ENCODE assay signal across 9 cellular contexts in the genomic region with DNA sequence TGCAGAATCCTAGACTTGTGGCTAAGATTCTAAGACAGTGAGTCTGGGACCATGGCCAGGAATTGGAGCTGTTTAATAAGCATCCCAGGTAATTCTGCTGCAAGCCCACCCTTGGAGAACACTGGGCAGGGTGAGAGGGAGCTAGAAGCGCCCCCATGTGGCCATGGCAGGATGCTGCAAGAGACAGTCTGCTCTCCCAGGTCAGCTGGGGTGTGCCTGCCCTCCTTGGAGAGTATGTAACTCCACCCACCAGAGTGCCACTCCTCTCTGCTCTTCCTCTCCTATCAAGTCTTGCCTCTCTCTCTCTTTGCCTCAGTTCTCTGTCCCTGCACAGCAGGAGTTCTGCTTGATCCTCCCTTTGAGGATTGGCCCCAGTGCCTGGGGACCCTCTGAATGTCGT. TPM values are rescaled to one million over a fixed set of nuclear protein-coding genes. Genes with fewer than 3 reads are reported as not detected.
DNase-seq lines count a peak whose midpoint lies in the region; ATAC-seq and TF ChIP-seq lines count a peak whose summit lies in the region.
"Had no signal": no experiment of that assay in that cellular context is flagged by ENCODE, and none has a peak within 500 bp of the region (broad histone marks: within the 10 kb centered on the region; RNA-seq: fewer than 3 reads in every experiment).

No MANE protein-coding gene starts in this region.

- WGBS in testis, 2 donors, result 16 to 48% methylated on average over 2 of the region's 2 CpGs

- peaks cover 12% of the 10 kb centered on the region for H3K27me3 Mint-ChIP-seq in activated T-cell treated with anti-CD3 and anti-CD28 coated beads, Interleukin-2, amount 50 U/mL, for 24 hours

- H3K27ac Mint-ChIP-seq in activated T-cell treated with anti-CD3 and anti-CD28 coated beads, Interleukin-2, amount 50 U/mL, for 24 hours, result no peak overlapping the region
- H3K27ac Mint-ChIP-seq: T-helper 1 cell treated with Interleukin-12 subunit alpha and Interleukin-12 subunit beta and Interleukin-4 antibody, amounts not matched to agents 30 μg/mL and 1 μg/mL, for 36 hours had no signal

- TF ChIP-seq CTCF in fibroblast of villous mesenchyme (IDR thresholded peaks at IDR 0.05; ENCODE audit: insufficient read depth, low read depth, low read length), result peak; percentile 85
- peak; percentile 33 to 60 (median 59) for TF ChIP-seq CTCF in testis (IDR thresholded peaks at IDR 0.05)

- H3K27me3 ChIP-seq in testis, result no peaks in the 10 kb centered on the region

- H3K9me3 Mint-ChIP-seq in activated T-cell treated with anti-CD3 and anti-CD28 coated beads, Interleukin-2, amount 50 U/mL, for 24 hours, result no peaks in the 10 kb centered on the region
- H3K9me3 Mint-ChIP-seq: T-helper 1 cell treated with Interleukin-12 subunit alpha and Interleukin-12 subunit beta and Interleukin-4 antibody, amounts not matched to agents 30 μg/mL and 1 μg/mL, for 36 hours had no signal

- no peak for TF ChIP-seq POLR2A in testis (IDR thresholded peaks at IDR 0.05)

- no peak overlapping the region for H3K4me3 ChIP-seq in fibroblast of villous mesenchyme (ENCODE audit: low read depth, low read length)
- H3K4me3 ChIP-seq in testis, result no peak overlapping the region

- DNase-seq in activated T-cell treated with anti-CD3 and anti-CD28 coated beads, Interleukin-2, amount 50 U/mL, for 48 hours, result peak; percentile 19 to 36
- no peak for DNase-seq in activated T-cell treated with anti-CD3 and anti-CD28 coated beads, Interleukin-2, amount 50 U/mL, for 24 hours
- peak; percentile 45 for DNase-seq in NCI-H82 treated with DMSO at 0.1 percent for 48 hours (lab: John Stamatoyannopoulos, UW; ENCODE audit: unreplicated experiment)
- DNase-seq in fibroblast of villous mesenchyme (ENCODE audit: low read depth), result peak; percentile 57
- DNase-seq in testis, result peak; percentile 65

- H3K36me3 ChIP-seq in testis (ENCODE audit: low read depth, missing control alignments), result no peaks in the 10 kb centered on the region

- ATAC-seq in HG02885 (IDR thresholded peaks at IDR 0.05; ENCODE audit: poor library complexity, unreplicated experiment) (no peak), GM19324 (IDR thresholded peaks at IDR 0.05; ENCODE audit: low FRiP score, unreplicated experiment) (no peak), GM19395 (IDR thresholded peaks at IDR 0.05; ENCODE audit: unreplicated experiment) (no peak)

- no peaks in the 10 kb centered on the region for H3K4me1 Mint-ChIP-seq in activated T-cell treated with anti-CD3 and anti-CD28 coated beads, Interleukin-2, amount 50 U/mL, for 24 hours (ENCODE audit: low read depth)

- no peak overlapping the region for H3K27ac ChIP-seq in testis

- intact Hi-C loops in testis (cut with DNase I; ENCODE audit: low total_unique reads), result no loop called here

- no peak overlapping the region for H3K4me3 Mint-ChIP-seq in activated T-cell treated with anti-CD3 and anti-CD28 coated beads, Interleukin-2, amount 50 U/mL, for 24 hours
- H3K4me3 Mint-ChIP-seq: T-helper 1 cell treated with Interleukin-12 subunit alpha and Interleukin-12 subunit beta and Interleukin-4 antibody, amounts not matched to agents 30 μg/mL and 1 μg/mL, for 36 hours had no signal

- H3K9me3 ChIP-seq in testis, result no peaks in the 10 kb centered on the region

- no peaks in the 10 kb centered on the region for H3K4me1 ChIP-seq in testis

- H3K36me3 Mint-ChIP-seq in activated T-cell treated with anti-CD3 and anti-CD28 coated beads, Interleukin-2, amount 50 U/mL, for 24 hours (ENCODE audit: low read depth), result no peaks in the 10 kb centered on the region

RNA-seq across cellular contexts. Expression of a gene that starts 14.9 kb away (rescaled TPM):
- not detected in 2 replicates for total RNA-seq in fibroblast of villous mesenchyme
- total RNA-seq in testis, result under 1 TPM; 0.50 to 0.63 TPM
- polyA plus RNA-seq in testis (ENCODE audit: insufficient read depth, low read depth, low replicate concordance), result 0.32 TPM
